In the genomic region with DNA sequence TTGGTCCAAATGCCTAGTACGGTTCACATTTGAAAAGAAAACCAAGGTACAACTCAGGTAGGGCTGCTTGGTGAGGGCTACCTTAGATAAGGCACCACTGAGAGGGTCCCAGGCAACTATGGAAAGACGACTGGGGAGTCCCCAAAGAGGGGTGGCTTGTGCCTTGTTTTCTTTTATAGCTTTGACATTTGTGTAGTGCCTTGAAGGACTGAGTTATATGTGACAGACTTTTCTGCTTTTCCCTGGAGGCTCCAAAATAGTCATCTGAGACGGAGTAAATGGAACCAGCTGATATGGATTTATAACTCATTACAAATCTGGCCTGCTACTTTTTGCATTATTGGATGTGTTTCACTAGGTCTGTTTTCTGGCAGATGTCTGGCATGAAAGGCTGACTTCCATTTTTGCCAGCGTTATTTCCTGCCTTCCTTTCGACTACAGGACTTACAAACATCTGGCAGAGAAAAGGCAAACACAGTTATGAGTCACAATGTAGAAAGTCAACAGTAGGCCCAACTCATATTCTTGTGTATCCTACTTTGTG, we compare ENCODE assay signal across 13 cellular contexts.
DNase-seq lines count a peak whose midpoint lies in the region; TF ChIP-seq lines count a peak whose summit lies in the region.
"Had no signal": no experiment of that assay in that cellular context is flagged by ENCODE, and none has a peak within 500 bp of the region (broad histone marks: within the 10 kb centered on the region; RNA-seq: fewer than 3 reads in every experiment).

No MANE protein-coding gene starts in this region.

- POLR2A ChIA-PET in RWPE1 (lab: Yijun Ruan, JAX; ENCODE audit: low non-redundant PET): no interaction called here

- no peak overlapping the region for H3K27ac ChIP-seq in RWPE1
- H3K27ac ChIP-seq: BLaER1, body of pancreas had no signal

- H3K4me3 ChIP-seq in fibroblast of the aortic adventitia (ENCODE audit: low read depth, low read length): no peak overlapping the region
- H3K4me3 ChIP-seq: BLaER1, body of pancreas had no signal

- TF ChIP-seq CTCF in RWPE1 (conservative IDR thresholded peaks at IDR 0.05; ENCODE audit: low read depth): no peak
- TF ChIP-seq CTCF in fibroblast of the aortic adventitia (IDR thresholded peaks at IDR 0.05; ENCODE audit: insufficient read depth, low read length): no peak

- DNase-seq in A172 (ENCODE audit: low spot score): peak; percentile 4
- peak; percentile 48 for DNase-seq in GM04503 (ENCODE audit: low read depth)
- DNase-seq in RWPE1 (ENCODE audit: low spot score): peak; percentile 13
- peak; percentile 80 for DNase-seq in fibroblast of the aortic adventitia (ENCODE audit: low read depth)
- no peak for DNase-seq in superior temporal gyrus (ENCODE audit: extremely low spot score)
- DNase-seq in HuH-7 (ENCODE audit: low spot score): no peak
- no peak for DNase-seq in activated T-cell treated with anti-CD3 and anti-CD28 coated beads for 4 hours
- DNase-seq in central memory CD4-positive, alpha-beta T cell: no peak
- DNase-seq: Karpas-422; NCI-H2227 treated with DMSO at 0.1 percent for 48 hours; stimulated activated CD4-positive, alpha-beta T cell treated with anti-CD3 and anti-CD28 coated beads, Interleukin-2, amount 100 ng/mL, for 48 hours had no signal

- CTCF ChIA-PET in RWPE1 (lab: Yijun Ruan, JAX): no interaction called here

Comparison
In these comparisons a context has a peak if more than half of its experiments do, and no peak if none do; other contexts are left out.
1. DNase-seq: peak in A172 (single experiment), GM04503 (single experiment), RWPE1 (single experiment) and fibroblast of the aortic adventitia (single experiment); none in superior temporal gyrus (single experiment), HuH-7 (single experiment), activated T-cell treated with anti-CD3 and anti-CD28 coated beads for 4 hours (single experiment) and central memory CD4-positive, alpha-beta T cell (single experiment).